In the genomic region with DNA sequence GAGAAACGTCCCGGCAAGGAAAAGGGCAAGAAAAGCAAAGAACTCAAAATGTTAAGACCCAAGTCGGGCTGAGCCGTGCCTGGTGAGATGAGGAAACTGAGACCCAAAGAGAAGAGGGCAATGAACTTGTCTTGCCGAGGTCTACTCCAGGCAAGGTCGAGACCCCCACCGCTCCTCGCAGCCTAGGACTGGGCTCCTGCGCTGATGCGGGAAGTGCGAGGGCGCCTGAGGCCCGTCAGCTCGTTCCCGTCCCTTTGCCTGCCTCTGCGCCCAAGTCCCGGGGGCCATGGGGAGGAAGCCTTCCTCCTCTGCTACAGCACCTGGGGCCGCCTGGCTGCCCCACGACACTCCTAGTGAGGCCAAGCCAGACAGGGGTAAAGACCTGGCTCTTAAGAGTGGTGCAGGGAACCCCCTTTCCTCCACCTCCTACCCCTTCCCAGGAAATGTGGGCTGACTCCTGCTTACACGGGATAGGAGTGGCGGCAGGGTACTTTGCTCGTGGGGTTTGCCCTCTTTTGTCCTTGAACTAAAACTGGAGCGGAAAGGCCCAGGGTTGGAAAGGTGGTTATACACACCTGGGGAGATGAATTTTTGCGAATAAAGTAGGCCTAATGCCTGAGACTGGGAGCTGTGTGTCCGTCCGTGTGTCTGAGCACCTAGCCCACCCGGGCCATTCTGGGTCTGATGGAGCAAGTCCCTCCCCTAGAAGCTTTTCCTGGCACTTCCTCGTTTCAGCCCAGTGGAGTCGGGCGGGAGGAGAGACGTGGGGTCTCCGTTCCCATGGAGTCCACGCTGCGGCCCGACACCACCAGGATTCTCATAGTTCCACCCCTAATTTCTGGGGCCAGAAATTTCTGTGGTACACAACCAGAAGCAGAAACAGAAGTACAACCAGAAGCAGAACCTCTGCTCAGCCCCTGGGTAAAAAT, we compare ENCODE assay signal across 8 cellular contexts. TPM values are rescaled to one million over a fixed set of nuclear protein-coding genes. Genes with fewer than 3 reads are reported as not detected.
DNase-seq lines count a peak whose midpoint lies in the region; ATAC-seq and TF ChIP-seq lines count a peak whose summit lies in the region.

No MANE protein-coding gene starts in this region.

- no peaks in the 10 kb centered on the region for H3K9me3 ChIP-seq in vagina

- H3K9me3 Mint-ChIP-seq in chondrocyte (ENCODE audit: low read depth) (no peaks in the 10 kb centered on the region), mesothelial cell of epicardium (no peaks in the 10 kb centered on the region)

- H3K4me3 Mint-ChIP-seq in chondrocyte (ENCODE audit: unreplicated experiment) (peak overlapping the region; percentile 81), mesothelial cell of epicardium (peak overlapping the region; percentile 69)

- no peak for ATAC-seq in HG02763 (IDR thresholded peaks at IDR 0.05; ENCODE audit: unreplicated experiment)

- TF ChIP-seq POLR2A in vagina (IDR thresholded peaks at IDR 0.05), result no peak

- H3K4me3 ChIP-seq in vagina, result peak overlapping the region; percentile 40 to 53
- H3K4me3 ChIP-seq in foreskin fibroblast (ENCODE audit: low read depth in 1 of 2, low read length in 2 of 2), result peak overlapping the region in 1 of 2 donors; percentile 42

- H3K27ac ChIP-seq in vagina, result no peak overlapping the region

- intact Hi-C loops in vagina (cut with DNase I), result no loop called here

- peaks cover 34% of the 10 kb centered on the region for H3K4me1 ChIP-seq in vagina

- H3K36me3 ChIP-seq in vagina, result no peaks in the 10 kb centered on the region

- H3K4me1 Mint-ChIP-seq in chondrocyte (ENCODE audit: low read depth) (peaks cover 9% of the 10 kb centered on the region), mesothelial cell of epicardium (peaks cover 13% of the 10 kb centered on the region)

- H3K27ac Mint-ChIP-seq in chondrocyte (ENCODE audit: unreplicated experiment) (no peak overlapping the region), mesothelial cell of epicardium (no peak overlapping the region)

- H3K36me3 Mint-ChIP-seq in chondrocyte (ENCODE audit: low read depth) (peaks cover 1% of the 10 kb centered on the region), mesothelial cell of epicardium (no peaks in the 10 kb centered on the region)

- DNase-seq in stimulated activated CD4-positive, alpha-beta T cell treated with anti-CD3 and anti-CD28 coated beads, Interleukin-12 subunit alpha, Interleukin-12 subunit beta, amount 100 ng/mL, for 4 hours, result peak; percentile 3
- DNase-seq in stimulated activated CD4-positive, alpha-beta T cell treated with anti-CD3 and anti-CD28 coated beads, Interleukin-4, amount 100 ng/mL, for 24 hours, result no peak
- DNase-seq in chondrocyte (ENCODE audit: low spot score), result no peak
- no peak for DNase-seq in mesothelial cell of epicardium (ENCODE audit: low spot score in 2 of 2, unreplicated experiment in 2 of 2)
- no peak for DNase-seq in vagina (ENCODE audit: extremely low spot score in 2 of 2)
- no peak for DNase-seq in foreskin fibroblast
- no peak for DNase-seq in SIG-M5 treated with dmso at 0.1 percent for 504 hours (lab: John Stamatoyannopoulos, UW; ENCODE audit: unreplicated experiment)

- TF ChIP-seq CTCF in chondrocyte (IDR thresholded peaks at IDR 0.05) (no peak), mesothelial cell of epicardium (IDR thresholded peaks at IDR 0.05; ENCODE audit: unreplicated experiment) (no peak), vagina (IDR thresholded peaks at IDR 0.05) (no peak), foreskin fibroblast (IDR thresholded peaks at IDR 0.05; ENCODE audit: low read depth, low read length) (no peak)

- peaks cover 61% of the 10 kb centered on the region for H3K27me3 Mint-ChIP-seq in chondrocyte (ENCODE audit: low read depth)
- H3K27me3 Mint-ChIP-seq in mesothelial cell of epicardium (ENCODE audit: low read depth), result peaks cover 88% of the 10 kb centered on the region

- H3K27me3 ChIP-seq in vagina, result no peaks in the 10 kb centered on the region

RNA-seq across cellular contexts. Expression of a gene that starts 1.1 kb away (rescaled TPM):
- not detected in 3 replicates for total RNA-seq in chondrocyte
- total RNA-seq in mesothelial cell of epicardium, result 1.2 to 3.7 TPM (median 1.5 TPM) in 3 replicates
- 0.25 TPM for total RNA-seq in vagina

RNA-seq across cellular contexts. Expression of a gene that starts 38.7 kb away (rescaled TPM):
- 18.6 to 26.1 TPM (median 18.9 TPM) in 3 replicates for total RNA-seq in chondrocyte
- total RNA-seq in mesothelial cell of epicardium, result 34.7 to 39.2 TPM (median 36.4 TPM) in 3 replicates
- total RNA-seq in vagina, result 20.9 TPM
